In the genomic region with DNA sequence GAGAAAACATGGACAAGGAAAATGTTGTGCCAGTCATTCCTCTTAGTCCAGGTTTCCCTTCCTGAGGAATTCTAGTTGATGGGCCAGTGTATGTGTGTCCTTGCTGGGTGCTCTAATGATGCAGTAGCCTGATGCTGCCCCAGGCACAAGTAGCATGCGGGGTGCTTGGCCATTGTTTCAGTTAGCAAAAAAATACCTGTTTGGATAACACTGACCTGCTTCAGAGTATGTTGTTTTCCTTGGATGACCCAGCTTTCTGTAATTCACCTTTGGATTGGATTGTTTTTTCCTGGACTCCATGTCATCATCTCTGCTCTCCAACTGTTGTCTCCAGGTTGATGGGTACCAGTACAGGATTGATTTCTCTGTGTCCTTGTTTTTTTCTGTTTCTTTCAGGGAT, we compare ENCODE assay signal across 22 cellular contexts.
DNase-seq lines count a peak whose midpoint lies in the region; ATAC-seq and TF ChIP-seq lines count a peak whose summit lies in the region.
"Had no signal": no experiment of that assay in that cellular context is flagged by ENCODE, and none has a peak within 500 bp of the region (broad histone marks: within the 10 kb centered on the region; RNA-seq: fewer than 3 reads in every experiment).

No MANE protein-coding gene starts in this region.

- H3K36me3 Mint-ChIP-seq in Caco-2 (ENCODE audit: insufficient read depth, unreplicated experiment) (peaks cover 21% of the 10 kb centered on the region), nephron progenitor cell (ENCODE audit: low read depth) (no peaks in the 10 kb centered on the region)
- peaks cover 0 to 13% (median 1%) of the 10 kb centered on the region in 5 donors for H3K36me3 Mint-ChIP-seq in naive thymus-derived CD4-positive, alpha-beta T cell

- no peaks in the 10 kb centered on the region for H3K36me3 ChIP-seq in Caco-2 (ENCODE audit: control insufficient read depth, insufficient read depth, low read length)
- no peaks in the 10 kb centered on the region for H3K36me3 ChIP-seq in ascending aorta
- H3K36me3 ChIP-seq in naive thymus-derived CD4-positive, alpha-beta T cell (ENCODE audit: control insufficient read depth in 2 of 3, insufficient read depth in 3 of 3, low read length in 3 of 3): no peaks in the 10 kb centered on the region
- H3K36me3 ChIP-seq: breast epithelium, thyroid gland had no signal

- H3K9me3 Mint-ChIP-seq in Caco-2 (ENCODE audit: unreplicated experiment) (no peaks in the 10 kb centered on the region), nephron progenitor cell (no peaks in the 10 kb centered on the region)
- no peaks in the 10 kb centered on the region for H3K9me3 Mint-ChIP-seq in naive thymus-derived CD4-positive, alpha-beta T cell
- H3K9me3 Mint-ChIP-seq: activated naive CD4-positive, alpha-beta T cell treated with anti-CD3 and anti-CD28 coated beads, Interleukin-2, amount 50 U/mL, for 72 hours; activated T-cell treated with anti-CD3 and anti-CD28 coated beads, Interleukin-2, amount 50 U/mL, for 4 hours had no signal

- intact Hi-C loops in Caco-2 (cut with micrococcal nuclease; ENCODE audit: unreplicated experiment): no loop called here
- intact Hi-C loops in ascending aorta (cut with DNase I): no loop called here
- intact Hi-C loops in naive thymus-derived CD4-positive, alpha-beta T cell (cut with micrococcal nuclease): loop anchor here in 1 of 2 donors (5.0 kb wide), 1 partner anchor 36 kb away; no protein-coding TSS in a partner anchor

- BruUV-seq in Caco-2 (replicated peaks; lab: Mats Ljungman, UMichigan): no TSS peak

- H3K4me3 Mint-ChIP-seq in Caco-2 (ENCODE audit: unreplicated experiment) (no peak overlapping the region), nephron progenitor cell (no peak overlapping the region)
- H3K4me3 Mint-ChIP-seq in naive thymus-derived CD4-positive, alpha-beta T cell: no peak overlapping the region
- H3K4me3 Mint-ChIP-seq: activated T-cell treated with anti-CD3 and anti-CD28 coated beads, Interleukin-2, amount 50 U/mL, for 4 hours had no signal

- ATAC-seq in naive thymus-derived CD4-positive, alpha-beta T cell: no peak
- ATAC-seq: Right ventricle myocardium inferior had no signal

- H3K9me3 ChIP-seq in Caco-2: no peaks in the 10 kb centered on the region
- H3K9me3 ChIP-seq in ascending aorta: no peaks in the 10 kb centered on the region
- H3K9me3 ChIP-seq in naive thymus-derived CD4-positive, alpha-beta T cell (ENCODE audit: control insufficient read depth in 2 of 3, low read length in 3 of 3): no peaks in the 10 kb centered on the region
- H3K9me3 ChIP-seq: breast epithelium, thyroid gland had no signal

- H3K4me1 Mint-ChIP-seq in Caco-2 (ENCODE audit: low read depth, unreplicated experiment) (peaks cover 31% of the 10 kb centered on the region), nephron progenitor cell (peaks cover 47% of the 10 kb centered on the region)
- H3K4me1 Mint-ChIP-seq in naive thymus-derived CD4-positive, alpha-beta T cell: peaks cover 30 to 50% (median 45%) of the 10 kb centered on the region in 7 donors

- CTCF ChIA-PET in Caco-2 (lab: Charles Lee): no interaction called here
- CTCF ChIA-PET in naive thymus-derived CD4-positive, alpha-beta T cell (lab: Charles Lee): no interaction called here

- H3K4me1 ChIP-seq in Caco-2 (peaks cover 53% of the 10 kb centered on the region), ascending aorta (no peaks in the 10 kb centered on the region)
- H3K4me1 ChIP-seq in naive thymus-derived CD4-positive, alpha-beta T cell (ENCODE audit: control insufficient read depth in 2 of 2, insufficient read depth in 2 of 2, low read length in 2 of 2): peaks cover 0 to 4% of the 10 kb centered on the region in 2 donors
- H3K4me1 ChIP-seq: breast epithelium had no signal

- H3K27me3 Mint-ChIP-seq in Caco-2 (ENCODE audit: insufficient read depth, unreplicated experiment): no peaks in the 10 kb centered on the region
- H3K27me3 Mint-ChIP-seq in nephron progenitor cell (ENCODE audit: low read depth, poor library complexity): no peaks in the 10 kb centered on the region
- no peaks in the 10 kb centered on the region for H3K27me3 Mint-ChIP-seq in naive thymus-derived CD4-positive, alpha-beta T cell

- H3K4me3 ChIP-seq in Caco-2 (ENCODE audit: low read depth, low read length) (no peak overlapping the region), ascending aorta (no peak overlapping the region)
- no peak overlapping the region for H3K4me3 ChIP-seq in naive thymus-derived CD4-positive, alpha-beta T cell (ENCODE audit: low read length)
- H3K4me3 ChIP-seq: breast epithelium, thyroid gland had no signal

- DNase-seq in Caco-2 (no peak), NCI-H69 (lab: John Stamatoyannopoulos, UW) (peak; percentile 87), cerebellar cortex (ENCODE audit: low spot score) (peak; percentile 61), nephron progenitor cell (no peak), ascending aorta (ENCODE audit: low spot score in 2 of 2) (no peak)
- DNase-seq in activated CD4-positive, CD25-positive, alpha-beta regulatory T cell (lab: John Stamatoyannopoulos, UW): no peak
- DNase-seq in naive thymus-derived CD4-positive, alpha-beta T cell: no peak
- no peak for DNase-seq in stimulated activated CD4-positive, alpha-beta T cell treated with anti-CD3 and anti-CD28 coated beads, Interleukin-4, amount 100 ng/mL, for 4 hours
- DNase-seq: activated CD4-positive, alpha-beta T cell treated with anti-CD3 and anti-CD28 coated beads, Interleukin-2, amount 50 U/mL, for 48 hours; activated T-cell treated with anti-CD3 and anti-CD28 coated beads, Interleukin-2, amount 50 U/mL, for 4 hours; cortex of kidney; kidney glomerular epithelial cell; midbrain; NCI-H1048; NCI-H2081; NCI-H524; retina; thyroid gland had no signal

- no peak for TF ChIP-seq CTCF in Caco-2 (IDR thresholded peaks at IDR 0.05; ENCODE audit: insufficient read depth in 1 of 2, low read depth in 1 of 2, low read length in 1 of 2, severe bottlenecking in 1 of 2, unreplicated experiment in 1 of 2)
- TF ChIP-seq CTCF in nephron progenitor cell (IDR thresholded peaks at IDR 0.05): no peak
- TF ChIP-seq CTCF in ascending aorta (IDR thresholded peaks at IDR 0.05): no peak

- H3K27me3 ChIP-seq in Caco-2 (replicated peaks; ENCODE audit: control insufficient read depth, insufficient read depth, low read length) (no peaks in the 10 kb centered on the region), ascending aorta (no peaks in the 10 kb centered on the region)
- no peaks in the 10 kb centered on the region for H3K27me3 ChIP-seq in naive thymus-derived CD4-positive, alpha-beta T cell (ENCODE audit: control insufficient read depth in 2 of 2, insufficient read depth in 2 of 2, low read length in 2 of 2)
- H3K27me3 ChIP-seq: breast epithelium, thyroid gland had no signal

- POLR2A ChIA-PET in Caco-2 (lab: Charles Lee): no interaction called here
- POLR2A ChIA-PET in naive thymus-derived CD4-positive, alpha-beta T cell (lab: Charles Lee): no interaction called here

- peak overlapping the region; percentile 23 for H3K27ac Mint-ChIP-seq in Caco-2 (ENCODE audit: unreplicated experiment)
- H3K27ac Mint-ChIP-seq in nephron progenitor cell: peak overlapping the region; percentile 91
- no peak overlapping the region for H3K27ac Mint-ChIP-seq in naive thymus-derived CD4-positive, alpha-beta T cell

- no peak overlapping the region for H3K27ac ChIP-seq in ascending aorta
- H3K27ac ChIP-seq in naive thymus-derived CD4-positive, alpha-beta T cell (ENCODE audit: low read depth, low read length): no peak overlapping the region
- H3K27ac ChIP-seq: breast epithelium, KMS-11, thyroid gland had no signal

Comparison
In these comparisons a context has a peak if more than half of its experiments do, and no peak if none do; other contexts are left out.
1. DNase-seq: peak in NCI-H69 (single experiment) and cerebellar cortex (single experiment); none in Caco-2 (0 of 2), nephron progenitor cell (single experiment), activated CD4-positive, CD25-positive, alpha-beta regulatory T cell (0 of 4), ascending aorta (0 of 2), naive thymus-derived CD4-positive, alpha-beta T cell (0 of 9) and stimulated activated CD4-positive, alpha-beta T cell treated with anti-CD3 and anti-CD28 coated beads, Interleukin-4, amount 100 ng/mL, for 4 hours (0 of 2).
2. H3K27ac Mint-ChIP-seq: peak in Caco-2 (single experiment) and nephron progenitor cell (single experiment); none in naive thymus-derived CD4-positive, alpha-beta T cell (0 of 9).